In genomic region chr1:48054246-48054645, GRCh38 we compare ENCODE assay signal across 28 cellular contexts. TPM values are rescaled to one million over a fixed set of nuclear protein-coding genes. Genes with fewer than 3 reads are reported as not detected.
DNase-seq lines count a peak whose midpoint lies in the region; ATAC-seq, FAIRE-seq and TF ChIP-seq lines count a peak whose summit lies in the region.
"Had no signal": no experiment of that assay in that cellular context is flagged by ENCODE, and none has a peak within 500 bp of the region (broad histone marks: within the 10 kb centered on the region; RNA-seq: fewer than 3 reads in every experiment).

No MANE protein-coding gene starts in this region.

- peaks cover 48% of the 10 kb centered on the region for H3K4me1 Mint-ChIP-seq in Caco-2 (ENCODE audit: low read depth, unreplicated experiment)
- H3K4me1 Mint-ChIP-seq in progenitor cell of endocrine pancreas (ENCODE audit: low read depth): peaks cover 71% of the 10 kb centered on the region
- H3K4me1 Mint-ChIP-seq: CD14-positive monocyte; CD8-positive, alpha-beta memory T cell had no signal

- BruUV-seq in Caco-2 (replicated peaks; lab: Mats Ljungman, UMichigan): no TSS peak

- POLR2A ChIA-PET in Caco-2 (lab: Charles Lee): no interaction called here

- no peak for FAIRE-seq in kidney (lab: Jason Lieb, UNC)
- FAIRE-seq: A549, GM12891, GM18507, H54 had no signal

- no peaks in the 10 kb centered on the region for H3K36me3 Mint-ChIP-seq in Caco-2 (ENCODE audit: insufficient read depth, unreplicated experiment)
- H3K36me3 Mint-ChIP-seq in progenitor cell of endocrine pancreas (ENCODE audit: insufficient read depth): no peaks in the 10 kb centered on the region
- H3K36me3 Mint-ChIP-seq: CD14-positive monocyte; CD8-positive, alpha-beta memory T cell had no signal

- H3K9me3 ChIP-seq in Caco-2 (no peaks in the 10 kb centered on the region), kidney (ENCODE audit: control insufficient read depth in 1 of 2, low read length in 2 of 2) (no peaks in the 10 kb centered on the region), left lung (no peaks in the 10 kb centered on the region)
- H3K9me3 ChIP-seq: A549; BE2C; BLaER1 treated with 17β-estradiol and CSF1 and Interleukin-3, amounts not matched to agents 10 nM and 100 nM; HAP-1 had no signal

- H3K36me3 ChIP-seq in Caco-2 (ENCODE audit: control insufficient read depth, insufficient read depth, low read length): no peaks in the 10 kb centered on the region; the same call in 1 of the 2 replicates
- H3K36me3 ChIP-seq in kidney (ENCODE audit: control insufficient read depth in 1 of 2, insufficient read depth in 2 of 2, low read length in 2 of 2): no peaks in the 10 kb centered on the region
- H3K36me3 ChIP-seq in left lung: no peaks in the 10 kb centered on the region
- H3K36me3 ChIP-seq: BE2C; BLaER1 treated with 17β-estradiol and CSF1 and Interleukin-3, amounts not matched to agents 10 nM and 100 nM; HAP-1 had no signal

- CTCF ChIA-PET in Caco-2 (lab: Charles Lee): interaction anchor here (0.9 to 1.8 kb wide), 4 partner anchors 20 to 59 kb away, joined by 3 to 6 read pairs (median 3); no protein-coding TSS in a partner anchor

- H3K4me1 ChIP-seq in Caco-2 (peaks cover 68% of the 10 kb centered on the region), kidney (ENCODE audit: control insufficient read depth in 1 of 2, insufficient read depth in 1 of 2, low read depth in 1 of 2, low read length in 2 of 2) (peaks cover 26 to 40% of the 10 kb centered on the region in 2 donors), left lung (peaks cover 0 to 7% of the 10 kb centered on the region in 2 donors)
- H3K4me1 ChIP-seq: A549, BE2C, HAP-1 had no signal

- ATAC-seq in left colon (peak; percentile 64), left lung (no peak)
- ATAC-seq: A549, GM23338 had no signal

- DNase-seq in Caco-2 (peak; percentile 62 to 84), LoVo (ENCODE audit: low spot score) (peak; percentile 17), left colon (no peak), progenitor cell of endocrine pancreas (ENCODE audit: low spot score, unreplicated experiment) (no peak), kidney (no peak), T-helper 2 cell (no peak), left lung (no peak)
- DNase-seq in stimulated activated CD4-positive, alpha-beta T cell treated with anti-CD3 and anti-CD28 coated beads, Interleukin-4, amount 100 ng/mL, for 4 hours: no peak
- DNase-seq: 8988T; ACHN; AML-193; BE2C; Calu3; CD4-positive, alpha-beta T cell; CD8-positive, alpha-beta memory T cell; DMS53; DMS79 treated with DMSO at 0.1 percent for 48 hours; GF-D8 had no signal

- peak overlapping the region; percentile 51 for H3K4me3 Mint-ChIP-seq in Caco-2 (ENCODE audit: unreplicated experiment)
- H3K4me3 Mint-ChIP-seq in progenitor cell of endocrine pancreas (ENCODE audit: low read depth): no peak overlapping the region
- H3K4me3 Mint-ChIP-seq: CD14-positive monocyte; CD4-positive, alpha-beta T cell; CD8-positive, alpha-beta memory T cell; GM23338 had no signal

- TF ChIP-seq CTCF in Caco-2 (IDR thresholded peaks at IDR 0.05; ENCODE audit: insufficient read depth in 1 of 2, low read depth in 1 of 2, low read length in 1 of 2, severe bottlenecking in 1 of 2, unreplicated experiment in 1 of 2) (no peak), progenitor cell of endocrine pancreas (IDR thresholded peaks at IDR 0.05; ENCODE audit: unreplicated experiment) (no peak), kidney (IDR thresholded peaks at IDR 0.05; ENCODE audit: borderline replicate concordance, extremely low read depth, insufficient read depth) (no peak), left lung (IDR thresholded peaks at IDR 0.05) (no peak)

- H3K27me3 ChIP-seq in Caco-2 (replicated peaks; ENCODE audit: control insufficient read depth, insufficient read depth, low read length) (no peaks in the 10 kb centered on the region), left lung (peaks cover 0 to 12% of the 10 kb centered on the region in 2 donors)
- H3K27me3 ChIP-seq: BE2C; BLaER1 treated with 17β-estradiol and CSF1 and Interleukin-3, amounts not matched to agents 10 nM and 100 nM had no signal

- no peak overlapping the region for H3K27ac ChIP-seq in kidney (ENCODE audit: low read depth in 2 of 2, low read length in 2 of 2)
- no peak overlapping the region for H3K27ac ChIP-seq in left lung
- H3K27ac ChIP-seq: A549; BLaER1 treated with 17β-estradiol and CSF1 and Interleukin-3, amounts not matched to agents 10 nM and 100 nM had no signal

- H3K4me3 ChIP-seq in Caco-2 (ENCODE audit: low read depth, low read length) (no peak overlapping the region), kidney (ENCODE audit: low read length in 2 of 2) (no peak overlapping the region), left lung (no peak overlapping the region)
- H3K4me3 ChIP-seq: A549; BLaER1 treated with 17β-estradiol and CSF1 and Interleukin-3, amounts not matched to agents 10 nM and 100 nM; GM23338; HAP-1 had no signal

- no peaks in the 10 kb centered on the region for H3K9me3 Mint-ChIP-seq in Caco-2 (ENCODE audit: unreplicated experiment)
- no peaks in the 10 kb centered on the region for H3K9me3 Mint-ChIP-seq in progenitor cell of endocrine pancreas (ENCODE audit: low read depth)
- H3K9me3 Mint-ChIP-seq: CD14-positive monocyte; CD4-positive, alpha-beta T cell; GM23338 had no signal

- no peak overlapping the region for H3K9ac ChIP-seq in kidney (ENCODE audit: low read length in 2 of 2)
- H3K9ac ChIP-seq: BLaER1 treated with 17β-estradiol and CSF1 and Interleukin-3, amounts not matched to agents 10 nM and 100 nM had no signal

- H3K27me3 Mint-ChIP-seq in Caco-2 (ENCODE audit: insufficient read depth, unreplicated experiment) (no peaks in the 10 kb centered on the region), progenitor cell of endocrine pancreas (no peaks in the 10 kb centered on the region)

- H3K27ac Mint-ChIP-seq in Caco-2 (ENCODE audit: unreplicated experiment) (peak overlapping the region; percentile 80), progenitor cell of endocrine pancreas (peak overlapping the region; percentile 25)
- H3K27ac Mint-ChIP-seq: CD4-positive, alpha-beta T cell; CD8-positive, alpha-beta memory T cell; GM23338 had no signal

- intact Hi-C loops in Caco-2 (cut with micrococcal nuclease; ENCODE audit: unreplicated experiment): no loop called here
- intact Hi-C loops in left colon (cut with DNase I, micrococcal nuclease): no loop called here
- intact Hi-C loops in kidney (cut with DNase I): no loop called here
- intact Hi-C loops in left lung (cut with DNase I): no loop called here

RNA-seq across cellular contexts. Expression of gene TRABD2B, which starts 57.1 kb away (rescaled TPM):
- 0.36 and 0.39 TPM in 2 replicates for total RNA-seq in Caco-2 (2022)
- 1 to 10 TPM in 1 of 2 donors, under 1 TPM in 1; 0.70 to 1.0 TPM for total RNA-seq in left colon
- 11.8 and 14.5 TPM in 2 replicates for total RNA-seq in progenitor cell of endocrine pancreas
- 62.0 TPM for total RNA-seq in kidney
- polyA plus RNA-seq in kidney (ENCODE audit: insufficient read depth, low read depth, low replicate concordance): 19.8 TPM
- 1 to 10 TPM in 1 of 2 donors, under 1 TPM in 1; 0.99 to 2.0 TPM for total RNA-seq in left lung
- total RNA-seq: CD4-positive, alpha-beta T cell; CD8-positive, alpha-beta memory T cell; Daoy; G401 had no signal
- polyA plus RNA-seq: CD14-positive monocyte; CD8-positive, alpha-beta memory T cell had no signal

Comparison
In these comparisons a context has a peak if more than half of its experiments do, and no peak if none do; other contexts are left out.
1. DNase-seq: peak in Caco-2 (2 of 2) and LoVo (single experiment); none in left colon (0 of 2), progenitor cell of endocrine pancreas (single experiment), kidney (single experiment), T-helper 2 cell (0 of 5), stimulated activated CD4-positive, alpha-beta T cell treated with anti-CD3 and anti-CD28 coated beads, Interleukin-4, amount 100 ng/mL, for 4 hours (0 of 2) and left lung (0 of 2).